ENCODE assay signal across 2 cellular contexts in genomic region chr1:177936016-177936415, GRCh38.
TF ChIP-seq lines count a peak whose summit lies in the region.

No MANE protein-coding gene starts in this region.

TF ChIP-seq in IMR-90, 13 proteins besides CTCF, POLR2A, EP300 and RAD21:
- no peak for TF ChIP-seq CHD1 (IDR thresholded peaks at IDR 0.05; ENCODE audit: low read depth, low read length)
- TF ChIP-seq FOS (IDR thresholded peaks at IDR 0.05; ENCODE audit: low read depth, low read length), result no peak
- TF ChIP-seq NFE2L2 (IDR thresholded peaks at IDR 0.05; ENCODE audit: low read depth, low read length), result no peak
- no peak for TF ChIP-seq MAZ (IDR thresholded peaks at IDR 0.05; ENCODE audit: borderline replicate concordance, low read depth, low read length)
- TF ChIP-seq USF2 (IDR thresholded peaks at IDR 0.05; ENCODE audit: low read depth, low read length), result no peak
- TF ChIP-seq RFX5 (IDR thresholded peaks at IDR 0.05; ENCODE audit: low read depth, low read length), result no peak
- TF ChIP-seq MAFK (IDR thresholded peaks at IDR 0.05; ENCODE audit: low read depth, low read length), result no peak
- no peak for TF ChIP-seq CEBPB (IDR thresholded peaks at IDR 0.05; ENCODE audit: low read depth, low read length)
- TF ChIP-seq SMC3 (IDR thresholded peaks at IDR 0.05; ENCODE audit: low read depth, low read length), result no peak
- TF ChIP-seq BHLHE40 (IDR thresholded peaks at IDR 0.05; ENCODE audit: low read depth, low read length), result no peak
- no peak for TF ChIP-seq RCOR1 (IDR thresholded peaks at IDR 0.05; ENCODE audit: insufficient replicate concordance, low read length)

TF ChIP-seq in SK-N-SH treated with all-trans-retinoic acid at 6 μM for 48 hours, 23 proteins besides CTCF, POLR2A, EP300 and RAD21:
- TF ChIP-seq ZNF565 (CRISPR knock-in tag; conservative IDR thresholded peaks at IDR 0.05; ENCODE audit: low read depth) (no peak), ARNTL (CRISPR knock-in tag; IDR thresholded peaks at IDR 0.05; ENCODE audit: borderline replicate concordance, low read depth) (no peak), GLIS3 (CRISPR knock-in tag; IDR thresholded peaks at IDR 0.05) (no peak), CSDC2 (CRISPR knock-in tag; IDR thresholded peaks at IDR 0.05) (no peak), TOX (CRISPR knock-in tag; IDR thresholded peaks at IDR 0.05; ENCODE audit: borderline replicate concordance) (no peak), ZNF70 (CRISPR knock-in tag; IDR thresholded peaks at IDR 0.05) (no peak), SNAI2 (CRISPR knock-in tag; IDR thresholded peaks at IDR 0.05) (no peak), TCF4 (CRISPR knock-in tag; IDR thresholded peaks at IDR 0.05; ENCODE audit: borderline replicate concordance) (no peak), ZFP3 (CRISPR knock-in tag; IDR thresholded peaks at IDR 0.05) (no peak), PATZ1 (CRISPR knock-in tag; IDR thresholded peaks at IDR 0.05; ENCODE audit: borderline replicate concordance) (no peak), ZFP30 (CRISPR knock-in tag; IDR thresholded peaks at IDR 0.05) (no peak), ESRRG (CRISPR knock-in tag; IDR thresholded peaks at IDR 0.05) (no peak), ZNF8 (CRISPR knock-in tag; IDR thresholded peaks at IDR 0.05) (no peak), ISL1 (CRISPR knock-in tag; IDR thresholded peaks at IDR 0.05) (no peak), ZC3H10 (CRISPR knock-in tag; IDR thresholded peaks at IDR 0.05) (no peak), POU6F1 (CRISPR knock-in tag; IDR thresholded peaks at IDR 0.05; ENCODE audit: borderline replicate concordance, low read depth) (no peak)
- TF ChIP-seq, protein P1, sequence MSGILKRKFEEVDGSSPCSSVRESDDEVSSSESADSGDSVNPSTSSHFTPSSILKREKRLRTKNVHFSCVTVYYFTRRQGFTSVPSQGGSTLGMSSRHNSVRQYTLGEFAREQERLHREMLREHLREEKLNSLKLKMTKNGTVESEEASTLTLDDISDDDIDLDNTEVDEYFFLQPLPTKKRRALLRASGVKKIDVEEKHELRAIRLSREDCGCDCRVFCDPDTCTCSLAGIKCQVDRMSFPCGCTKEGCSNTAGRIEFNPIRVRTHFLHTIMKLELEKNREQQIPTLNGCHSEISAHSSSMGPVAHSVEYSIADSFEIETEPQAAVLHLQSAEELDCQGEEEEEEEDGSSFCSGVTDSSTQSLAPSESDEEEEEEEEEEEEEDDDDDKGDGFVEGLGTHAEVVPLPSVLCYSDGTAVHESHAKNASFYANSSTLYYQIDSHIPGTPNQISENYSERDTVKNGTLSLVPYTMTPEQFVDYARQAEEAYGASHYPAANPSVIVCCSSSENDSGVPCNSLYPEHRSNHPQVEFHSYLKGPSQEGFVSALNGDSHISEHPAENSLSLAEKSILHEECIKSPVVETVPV (CRISPR knock-in tag; IDR thresholded peaks at IDR 0.05), result no peak
- TF ChIP-seq, protein P2, sequence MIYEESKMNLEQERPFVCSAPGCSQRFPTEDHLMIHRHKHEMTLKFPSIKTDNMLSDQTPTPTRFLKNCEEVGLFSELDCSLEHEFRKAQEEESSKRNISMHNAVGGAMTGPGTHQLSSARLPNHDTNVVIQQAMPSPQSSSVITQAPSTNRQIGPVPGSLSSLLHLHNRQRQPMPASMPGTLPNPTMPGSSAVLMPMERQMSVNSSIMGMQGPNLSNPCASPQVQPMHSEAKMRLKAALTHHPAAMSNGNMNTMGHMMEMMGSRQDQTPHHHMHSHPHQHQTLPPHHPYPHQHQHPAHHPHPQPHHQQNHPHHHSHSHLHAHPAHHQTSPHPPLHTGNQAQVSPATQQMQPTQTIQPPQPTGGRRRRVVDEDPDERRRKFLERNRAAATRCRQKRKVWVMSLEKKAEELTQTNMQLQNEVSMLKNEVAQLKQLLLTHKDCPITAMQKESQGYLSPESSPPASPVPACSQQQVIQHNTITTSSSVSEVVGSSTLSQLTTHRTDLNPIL (CRISPR knock-in tag; IDR thresholded peaks at IDR 0.05; ENCODE audit: low read depth), result no peak
- TF ChIP-seq, protein P3, sequence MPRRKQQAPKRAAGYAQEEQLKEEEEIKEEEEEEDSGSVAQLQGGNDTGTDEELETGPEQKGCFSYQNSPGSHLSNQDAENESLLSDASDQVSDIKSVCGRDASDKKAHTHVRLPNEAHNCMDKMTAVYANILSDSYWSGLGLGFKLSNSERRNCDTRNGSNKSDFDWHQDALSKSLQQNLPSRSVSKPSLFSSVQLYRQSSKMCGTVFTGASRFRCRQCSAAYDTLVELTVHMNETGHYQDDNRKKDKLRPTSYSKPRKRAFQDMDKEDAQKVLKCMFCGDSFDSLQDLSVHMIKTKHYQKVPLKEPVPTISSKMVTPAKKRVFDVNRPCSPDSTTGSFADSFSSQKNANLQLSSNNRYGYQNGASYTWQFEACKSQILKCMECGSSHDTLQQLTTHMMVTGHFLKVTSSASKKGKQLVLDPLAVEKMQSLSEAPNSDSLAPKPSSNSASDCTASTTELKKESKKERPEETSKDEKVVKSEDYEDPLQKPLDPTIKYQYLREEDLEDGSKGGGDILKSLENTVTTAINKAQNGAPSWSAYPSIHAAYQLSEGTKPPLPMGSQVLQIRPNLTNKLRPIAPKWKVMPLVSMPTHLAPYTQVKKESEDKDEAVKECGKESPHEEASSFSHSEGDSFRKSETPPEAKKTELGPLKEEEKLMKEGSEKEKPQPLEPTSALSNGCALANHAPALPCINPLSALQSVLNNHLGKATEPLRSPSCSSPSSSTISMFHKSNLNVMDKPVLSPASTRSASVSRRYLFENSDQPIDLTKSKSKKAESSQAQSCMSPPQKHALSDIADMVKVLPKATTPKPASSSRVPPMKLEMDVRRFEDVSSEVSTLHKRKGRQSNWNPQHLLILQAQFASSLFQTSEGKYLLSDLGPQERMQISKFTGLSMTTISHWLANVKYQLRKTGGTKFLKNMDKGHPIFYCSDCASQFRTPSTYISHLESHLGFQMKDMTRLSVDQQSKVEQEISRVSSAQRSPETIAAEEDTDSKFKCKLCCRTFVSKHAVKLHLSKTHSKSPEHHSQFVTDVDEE (CRISPR knock-in tag; IDR thresholded peaks at IDR 0.05), result no peak
